In the genomic region with DNA sequence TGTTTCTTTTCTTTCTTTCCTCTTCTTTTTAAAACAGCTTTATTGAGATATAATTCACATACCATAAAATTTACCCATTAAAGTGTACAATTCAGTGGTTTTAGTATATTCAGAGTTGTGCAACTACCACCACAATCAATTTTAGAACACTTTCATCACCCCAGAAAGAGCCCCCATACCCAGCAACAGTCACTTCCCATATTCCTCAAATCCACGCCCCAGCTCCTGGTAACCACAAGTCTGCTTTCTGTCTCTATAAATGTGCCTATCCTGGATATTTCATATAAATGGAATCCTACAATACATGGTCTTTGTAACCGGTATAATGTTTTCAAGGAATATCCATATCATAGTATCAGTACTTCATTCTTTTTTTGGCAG, we compare ENCODE assay signal across 14 cellular contexts. TPM values are rescaled to one million over a fixed set of nuclear protein-coding genes. Genes with fewer than 3 reads are reported as not detected.
DNase-seq lines count a peak whose midpoint lies in the region; ATAC-seq and TF ChIP-seq lines count a peak whose summit lies in the region.
"Had no signal": no experiment of that assay in that cellular context is flagged by ENCODE, and none has a peak within 500 bp of the region (broad histone marks: within the 10 kb centered on the region; RNA-seq: fewer than 3 reads in every experiment).

No MANE protein-coding gene starts in this region.

- H3K36me3 Mint-ChIP-seq in CD8-positive, alpha-beta memory T cell: peaks cover 3 to 34% (median 9%) of the 10 kb centered on the region in 3 donors
- peaks cover 29% of the 10 kb centered on the region for H3K36me3 Mint-ChIP-seq in activated naive CD8-positive, alpha-beta T cell treated with anti-CD3 and anti-CD28 coated beads, Interleukin-2, amount 10 ng/mL, durations not matched to agents 7 days and 5 days
- H3K36me3 Mint-ChIP-seq in naive thymus-derived CD8-positive, alpha-beta T cell: peaks cover 0 to 19% (median 1%) of the 10 kb centered on the region in 3 donors

- H3K27ac Mint-ChIP-seq in CD8-positive, alpha-beta memory T cell: peak overlapping the region; percentile 74 to 100 (median 96)
- peak overlapping the region; percentile 78 for H3K27ac Mint-ChIP-seq in activated naive CD8-positive, alpha-beta T cell treated with anti-CD3 and anti-CD28 coated beads, Interleukin-2, amount 10 ng/mL, durations not matched to agents 7 days and 5 days
- peak overlapping the region; percentile 36 to 100 (median 91) for H3K27ac Mint-ChIP-seq in naive thymus-derived CD8-positive, alpha-beta T cell

- no peaks in the 10 kb centered on the region for H3K27me3 ChIP-seq in A673 (replicated peaks; ENCODE audit: insufficient read depth, low read depth, low read length, poor library complexity)
- no peaks in the 10 kb centered on the region for H3K27me3 ChIP-seq in CD8-positive, alpha-beta memory T cell (ENCODE audit: insufficient read depth, low read length, poor library complexity, severe bottlenecking)
- H3K27me3 ChIP-seq: neural progenitor cell had no signal

- peaks cover 74 to 92% (median 87%) of the 10 kb centered on the region in 3 donors for H3K4me1 Mint-ChIP-seq in CD8-positive, alpha-beta memory T cell
- H3K4me1 Mint-ChIP-seq in activated naive CD8-positive, alpha-beta T cell treated with anti-CD3 and anti-CD28 coated beads, Interleukin-2, amount 10 ng/mL, durations not matched to agents 7 days and 5 days: peaks cover 76% of the 10 kb centered on the region
- H3K4me1 Mint-ChIP-seq in naive thymus-derived CD8-positive, alpha-beta T cell: peaks cover 52 to 95% (median 92%) of the 10 kb centered on the region in 4 donors

- H3K9me3 ChIP-seq in A673 (ENCODE audit: low read depth, low read length, poor library complexity, severe bottlenecking): no peaks in the 10 kb centered on the region
- no peaks in the 10 kb centered on the region for H3K9me3 ChIP-seq in CD8-positive, alpha-beta memory T cell (ENCODE audit: low read length)

- ATAC-seq in activated naive CD8-positive, alpha-beta T cell treated with anti-CD3 and anti-CD28 coated beads, Interleukin-2, amount 10 ng/mL, durations not matched to agents 7 days and 5 days (ENCODE audit: low read depth): no peak
- no peak for ATAC-seq in naive thymus-derived CD8-positive, alpha-beta T cell
- ATAC-seq in HG03460 (IDR thresholded peaks at IDR 0.05; ENCODE audit: unreplicated experiment): no peak

- H3K27ac ChIP-seq in A673 (ENCODE audit: low read depth, low read length, poor library complexity, severe bottlenecking): peak overlapping the region; percentile 54
- no peak overlapping the region for H3K27ac ChIP-seq in CD8-positive, alpha-beta memory T cell (ENCODE audit: low read depth, low read length)
- H3K27ac ChIP-seq: neural progenitor cell had no signal

- POLR2A ChIA-PET in A673 (lab: Charles Lee; ENCODE audit: low non-redundant PET): no interaction called here
- POLR2A ChIA-PET in CD8-positive, alpha-beta memory T cell (lab: Charles Lee): interaction anchor here (1.3 kb wide), 1 partner anchor 10 kb away, joined by 4 read pairs; no protein-coding TSS in a partner anchor
- POLR2A ChIA-PET in activated naive CD8-positive, alpha-beta T cell treated with anti-CD3 and anti-CD28 coated beads, Interleukin-2, amount 10 ng/mL, durations not matched to agents 7 days and 5 days (lab: Charles Lee): interaction anchor here (1.2 to 14.9 kb wide), 5 partner anchors 10 to 26 kb away, joined by 3 to 170 read pairs (median 7); no protein-coding TSS in a partner anchor
- POLR2A ChIA-PET in naive thymus-derived CD8-positive, alpha-beta T cell (lab: Charles Lee): interaction anchor here (0.5 to 23.1 kb wide), 6 partner anchors 8 to 1343 kb away, joined by 3 to 458 read pairs (median 7); a partner anchor contains a TSS

- intact Hi-C loops in A673 (cut with micrococcal nuclease; ENCODE audit: unreplicated experiment): no loop called here

- H3K9me3 Mint-ChIP-seq in CD8-positive, alpha-beta memory T cell: no peaks in the 10 kb centered on the region
- H3K9me3 Mint-ChIP-seq in activated naive CD8-positive, alpha-beta T cell treated with anti-CD3 and anti-CD28 coated beads, Interleukin-2, amount 10 ng/mL, durations not matched to agents 7 days and 5 days: no peaks in the 10 kb centered on the region
- H3K9me3 Mint-ChIP-seq in naive thymus-derived CD8-positive, alpha-beta T cell: no peaks in the 10 kb centered on the region
- H3K9me3 Mint-ChIP-seq: neural progenitor cell had no signal

- TF ChIP-seq CTCF in A673 (conservative IDR thresholded peaks at IDR 0.05; ENCODE audit: low read depth, low read length): no peak

- peaks cover 0 to 1% of the 10 kb centered on the region in 2 donors for H3K27me3 Mint-ChIP-seq in CD8-positive, alpha-beta memory T cell
- no peaks in the 10 kb centered on the region for H3K27me3 Mint-ChIP-seq in activated naive CD8-positive, alpha-beta T cell treated with anti-CD3 and anti-CD28 coated beads, Interleukin-2, amount 10 ng/mL, durations not matched to agents 7 days and 5 days
- no peaks in the 10 kb centered on the region for H3K27me3 Mint-ChIP-seq in naive thymus-derived CD8-positive, alpha-beta T cell

- CTCF ChIA-PET in A673 (lab: Charles Lee): no interaction called here
- CTCF ChIA-PET in CD8-positive, alpha-beta memory T cell (lab: Charles Lee): interaction anchor here (1.2 to 7.3 kb wide), 5 partner anchors 10 to 26 kb away, joined by 3 to 46 read pairs (median 33); no protein-coding TSS in a partner anchor

- no peak overlapping the region for H3K4me3 ChIP-seq in A673 (ENCODE audit: low read depth, low read length, poor library complexity, severe bottlenecking)
- no peak overlapping the region for H3K4me3 ChIP-seq in CD8-positive, alpha-beta memory T cell (ENCODE audit: low read length)
- H3K4me3 ChIP-seq: neural progenitor cell had no signal

- DNase-seq in A673 (ENCODE audit: low spot score) (no peak), HUDEP-2 (lab: John Stamatoyannopoulos, UW; ENCODE audit: unreplicated experiment in 76 of 76) (no peak), NCI-H2081 treated with DMSO at 0.1 percent for 48 hours (lab: John Stamatoyannopoulos, UW) (no peak)
- DNase-seq in CD8-positive, alpha-beta memory T cell: no peak
- no peak for DNase-seq in activated naive CD8-positive, alpha-beta T cell treated with anti-CD3 and anti-CD28 coated beads, Interleukin-2, amount 10 ng/mL, durations not matched to agents 7 days and 5 days
- no peak for DNase-seq in naive thymus-derived CD8-positive, alpha-beta T cell
- DNase-seq in stimulated activated CD4-positive, alpha-beta T cell treated with anti-CD3 and anti-CD28 coated beads, Interleukin-15, amount 100 ng/mL, for 24 hours: no peak
- DNase-seq: activated CD4-positive, alpha-beta T cell treated with anti-CD3 and anti-CD28 coated beads for 48 hours; IMR-90; SHP77; stimulated activated CD4-positive, alpha-beta T cell treated with anti-CD3 and anti-CD28 coated beads, Interleukin-2, amount 100 ng/mL, for 24 hours had no signal

- H3K36me3 ChIP-seq in A673 (ENCODE audit: insufficient read depth, low read length, poor library complexity, severe bottlenecking): no peaks in the 10 kb centered on the region
- H3K36me3 ChIP-seq in CD8-positive, alpha-beta memory T cell (ENCODE audit: insufficient read depth, low read length): peaks cover 13% of the 10 kb centered on the region
- H3K36me3 ChIP-seq: neural progenitor cell had no signal

- peak overlapping the region; percentile 17 to 61 (median 53) for H3K4me3 Mint-ChIP-seq in CD8-positive, alpha-beta memory T cell
- peak overlapping the region; percentile 33 for H3K4me3 Mint-ChIP-seq in activated naive CD8-positive, alpha-beta T cell treated with anti-CD3 and anti-CD28 coated beads, Interleukin-2, amount 10 ng/mL, durations not matched to agents 7 days and 5 days
- peak overlapping the region in 8 of 10 donors; percentile 15 to 83 (median 51) for H3K4me3 Mint-ChIP-seq in naive thymus-derived CD8-positive, alpha-beta T cell
- H3K4me3 Mint-ChIP-seq: neural progenitor cell had no signal

- peaks cover 9% of the 10 kb centered on the region for H3K4me1 ChIP-seq in A673 (ENCODE audit: insufficient read depth, low read length, poor library complexity, severe bottlenecking)
- peaks cover 92% of the 10 kb centered on the region for H3K4me1 ChIP-seq in CD8-positive, alpha-beta memory T cell (ENCODE audit: insufficient read depth, low read length)
- H3K4me1 ChIP-seq: neural progenitor cell had no signal

- no TSS peak for BruUV-seq in A673 (replicated peaks; lab: Mats Ljungman, UMichigan)

RNA-seq across cellular contexts. Expression of a gene that starts 19.4 kb away (rescaled TPM):
- 25.4 and 30.3 TPM in 2 replicates for total RNA-seq in A673 (2021)
- total RNA-seq in CD8-positive, alpha-beta memory T cell: 10 to 100 TPM; 37.4 to 37.8 TPM
- polyA plus RNA-seq in CD8-positive, alpha-beta memory T cell: 14.0 TPM
- 10 to 100 TPM; 51.7 to 53.6 TPM for total RNA-seq in activated naive CD8-positive, alpha-beta T cell treated with anti-CD3 and anti-CD28 coated beads, Interleukin-2, amount 10 ng/mL, durations not matched to agents 7 days and 5 days
- 10 to 100 TPM; 39.2 to 39.9 TPM for total RNA-seq in naive thymus-derived CD8-positive, alpha-beta T cell
- 10 to 100 TPM in 1 of 3 donors, 1 to 10 TPM in 2; 7.2 to 12.4 (median 9.0) TPM for polyA plus RNA-seq in naive thymus-derived CD8-positive, alpha-beta T cell

RNA-seq across cellular contexts. Expression of a gene that starts 36.2 kb away (rescaled TPM):
- total RNA-seq in A673 (2021): not detected in 2 replicates
- under 1 TPM in 1 of 2 experiments, not detected in 1; 0.24 TPM for total RNA-seq in CD8-positive, alpha-beta memory T cell
- 0.40 TPM for polyA plus RNA-seq in CD8-positive, alpha-beta memory T cell
- under 1 TPM in 1 of 2 experiments, not detected in 1; 0.48 TPM for total RNA-seq in activated naive CD8-positive, alpha-beta T cell treated with anti-CD3 and anti-CD28 coated beads, Interleukin-2, amount 10 ng/mL, durations not matched to agents 7 days and 5 days
- total RNA-seq in naive thymus-derived CD8-positive, alpha-beta T cell: not detected
- not detected for polyA plus RNA-seq in naive thymus-derived CD8-positive, alpha-beta T cell
- total RNA-seq: H4, IMR-90 had no signal

RNA-seq across cellular contexts. Expression of a gene that starts 40.7 kb away (rescaled TPM):
- total RNA-seq in A673 (2021): 82.6 and 85.7 TPM in 2 replicates
- total RNA-seq in CD8-positive, alpha-beta memory T cell: 100 to 1,000 TPM; 107 to 110 TPM
- 0.49 TPM for polyA plus RNA-seq in CD8-positive, alpha-beta memory T cell
- total RNA-seq in activated naive CD8-positive, alpha-beta T cell treated with anti-CD3 and anti-CD28 coated beads, Interleukin-2, amount 10 ng/mL, durations not matched to agents 7 days and 5 days: 10 to 100 TPM; 67.9 to 75.2 TPM
- total RNA-seq in naive thymus-derived CD8-positive, alpha-beta T cell: 1 to 10 TPM; 1.5 to 1.6 TPM
- polyA plus RNA-seq in naive thymus-derived CD8-positive, alpha-beta T cell: under 1 TPM in 1 of 3 donors, not detected in 2; 0.08 TPM

Comparison
In these comparisons a context has a peak if more than half of its experiments do, and no peak if none do; other contexts are left out.
1. RNA of a gene that starts 40.7 kb away (total RNA-seq): 107 to 110 TPM in CD8-positive, alpha-beta memory T cell, 82.6 to 85.7 TPM in A673 and 67.9 to 75.2 TPM in activated naive CD8-positive, alpha-beta T cell treated with anti-CD3 and anti-CD28 coated beads, Interleukin-2, amount 10 ng/mL, durations not matched to agents 7 days and 5 days; 1.5 to 1.6 TPM in naive thymus-derived CD8-positive, alpha-beta T cell; every median in the first group is over 10 times any median in the second.
2. Peak in every context shown above with its lines, with median percentiles within 50 percentile points of each other: H3K27ac Mint-ChIP-seq and H3K4me3 Mint-ChIP-seq.